13 cellular contexts compared by ENCODE assay signal in the genomic region with DNA sequence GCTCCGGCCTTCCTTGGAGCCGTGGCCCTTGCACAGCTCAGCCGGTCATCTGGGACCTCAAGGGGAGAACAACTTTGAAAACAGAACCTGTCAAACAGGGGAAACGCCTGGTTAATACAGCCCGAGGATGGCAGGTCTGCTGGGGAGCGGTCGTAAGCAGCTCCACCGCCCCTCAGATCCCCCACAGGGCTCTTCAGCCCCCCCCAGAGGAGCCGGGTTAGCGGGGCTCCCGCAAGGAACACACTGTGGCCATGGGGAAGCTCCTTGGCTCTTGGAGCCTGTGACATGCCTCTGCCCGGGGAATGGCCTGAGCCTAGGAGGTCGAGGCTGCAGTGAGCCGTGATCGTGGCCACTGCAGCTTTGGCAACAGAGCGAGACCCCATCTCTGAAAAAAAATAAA. TPM values are rescaled to one million over a fixed set of nuclear protein-coding genes. Genes with fewer than 3 reads are reported as not detected.
DNase-seq lines count a peak whose midpoint lies in the region; ATAC-seq, FAIRE-seq and TF ChIP-seq lines count a peak whose summit lies in the region.
"Had no signal": no experiment of that assay in that cellular context is flagged by ENCODE, and none has a peak within 500 bp of the region (broad histone marks: within the 10 kb centered on the region; RNA-seq: fewer than 3 reads in every experiment).

No MANE protein-coding gene starts in this region.

- H3K4me1 Mint-ChIP-seq in CD4-positive, alpha-beta memory T cell: peaks cover 17 to 76% (median 54%) of the 10 kb centered on the region in 4 donors
- peaks cover 76% of the 10 kb centered on the region for H3K4me1 Mint-ChIP-seq in activated CD4-positive, alpha-beta memory T cell treated with anti-CD3 and anti-CD28 coated beads for 36 hours (ENCODE audit: low read depth)

- H3K36me3 ChIP-seq in A673 (ENCODE audit: insufficient read depth, low read length, poor library complexity, severe bottlenecking): peaks cover 26% of the 10 kb centered on the region
- H3K36me3 ChIP-seq in CD4-positive, alpha-beta memory T cell (ENCODE audit: insufficient read depth, low read length): peaks cover 14% of the 10 kb centered on the region
- peaks cover 0 to 4% of the 10 kb centered on the region in 2 donors for H3K36me3 ChIP-seq in small intestine (ENCODE audit: control insufficient read depth in 2 of 2, insufficient read depth in 2 of 2, low read length in 2 of 2)
- H3K36me3 ChIP-seq: SJCRH30 had no signal

- intact Hi-C loops in A673 (cut with micrococcal nuclease; ENCODE audit: unreplicated experiment): no loop called here
- intact Hi-C loops in CD4-positive, alpha-beta memory T cell (cut with micrococcal nuclease): loop anchor here (10.0 kb wide), 1 partner anchor 133 kb away; the partner anchor contains the start of gene QSOX2
- intact Hi-C loops in activated CD4-positive, alpha-beta memory T cell treated with anti-CD3 and anti-CD28 coated beads for 36 hours (cut with micrococcal nuclease): loop anchor here (5.0 to 10.0 kb wide), 2 partner anchors 250 to 433 kb away; partner anchors contain the start of gene NOTCH1
- intact Hi-C loops in dorsolateral prefrontal cortex (cut with DNase I): loop anchor here in 1 of 2 donors (10.0 kb wide), 1 partner anchor 607 kb away; the partner anchor contains the start of gene MRPS2

- no peak for DNase-seq in A673 (ENCODE audit: low spot score)
- DNase-seq in CD4-positive, alpha-beta memory T cell: no peak
- DNase-seq in activated CD4-positive, alpha-beta memory T cell treated with anti-CD3 and anti-CD28 coated beads for 36 hours: no peak
- no peak for DNase-seq in dorsolateral prefrontal cortex
- DNase-seq in NAMALWA (ENCODE audit: low spot score): no peak
- DNase-seq in small intestine: no peak
- DNase-seq: DMS79 treated with DMSO at 0.1 percent for 48 hours, NCI-H1436 treated with DMSO at 0.1 percent for 48 hours, sigmoid colon, SJCRH30 had no signal

- no peak for FAIRE-seq in small intestine (lab: Jason Lieb, UNC)

- WGBS in small intestine, 3 donors: 73 to 76% (median 76%) methylated on average over 16 of the region's 16 CpGs

- H3K27ac Mint-ChIP-seq in CD4-positive, alpha-beta memory T cell: peak overlapping the region in 5 of 7 donors; percentile 48 to 89 (median 68)
- peak overlapping the region; percentile 96 for H3K27ac Mint-ChIP-seq in activated CD4-positive, alpha-beta memory T cell treated with anti-CD3 and anti-CD28 coated beads for 36 hours

- TF ChIP-seq CTCF in A673 (conservative IDR thresholded peaks at IDR 0.05; ENCODE audit: low read depth, low read length): no peak
- no peak for TF ChIP-seq CTCF in dorsolateral prefrontal cortex (IDR thresholded peaks at IDR 0.05 in 54 of 56, conservative IDR thresholded peaks at IDR 0.05 in 2 of 56; ENCODE audit: low read depth in 1 of 56, partially characterized antibody in 56 of 56)

- POLR2A ChIA-PET in A673 (lab: Charles Lee; ENCODE audit: low non-redundant PET): no interaction called here
- POLR2A ChIA-PET in CD4-positive, alpha-beta memory T cell (lab: Charles Lee; ENCODE audit: partially characterized antibody): interaction anchor here (1.3 to 11.1 kb wide), 2 partner anchors 15 to 150 kb away, joined by 4 to 155 read pairs; partner anchors contain the start of genes NACC2 and UBAC1
- POLR2A ChIA-PET in activated CD4-positive, alpha-beta memory T cell treated with anti-CD3 and anti-CD28 coated beads for 36 hours (lab: Charles Lee): interaction anchor here (0.6 to 1.5 kb wide), 3 partner anchors 11 to 736 kb away, joined by 3 to 7 read pairs (median 3); partner anchors contain the start of gene NACC2

- H3K27me3 ChIP-seq in A673 (replicated peaks; ENCODE audit: insufficient read depth, low read depth, low read length, poor library complexity) (no peaks in the 10 kb centered on the region), dorsolateral prefrontal cortex (no peaks in the 10 kb centered on the region), small intestine (ENCODE audit: control insufficient read depth in 2 of 2, insufficient read depth in 2 of 2, low read length in 2 of 2) (no peaks in the 10 kb centered on the region)
- H3K27me3 ChIP-seq in CD4-positive, alpha-beta memory T cell (ENCODE audit: insufficient read depth, low read length): no peaks in the 10 kb centered on the region
- H3K27me3 ChIP-seq: sigmoid colon, SJCRH30 had no signal

- CTCF ChIA-PET in A673 (lab: Charles Lee): no interaction called here
- CTCF ChIA-PET in CD4-positive, alpha-beta memory T cell (lab: Charles Lee; ENCODE audit: partially characterized antibody): interaction anchor here (1.5 to 3.7 kb wide), 2 partner anchors 10 to 15 kb away, joined by 4 to 15 read pairs; no protein-coding TSS in a partner anchor
- CTCF ChIA-PET in activated CD4-positive, alpha-beta memory T cell treated with anti-CD3 and anti-CD28 coated beads for 36 hours (lab: Charles Lee): interaction anchor here (1.2 kb wide), 1 partner anchor 59 kb away, joined by 3 read pairs; no protein-coding TSS in a partner anchor

- H3K9me3 ChIP-seq in A673 (ENCODE audit: low read depth, low read length, poor library complexity, severe bottlenecking): no peaks in the 10 kb centered on the region
- no peaks in the 10 kb centered on the region for H3K9me3 ChIP-seq in CD4-positive, alpha-beta memory T cell (ENCODE audit: control insufficient read depth in 1 of 2, low read length in 2 of 2)
- H3K9me3 ChIP-seq in small intestine (ENCODE audit: control insufficient read depth, low read depth): no peaks in the 10 kb centered on the region
- H3K9me3 ChIP-seq: sigmoid colon, SJCRH30 had no signal

- peaks cover 0 to 8% of the 10 kb centered on the region in 2 donors for H3K36me3 Mint-ChIP-seq in CD4-positive, alpha-beta memory T cell
- H3K36me3 Mint-ChIP-seq in activated CD4-positive, alpha-beta memory T cell treated with anti-CD3 and anti-CD28 coated beads for 36 hours: peaks cover 1% of the 10 kb centered on the region

- no peak for ATAC-seq in GM21447 (IDR thresholded peaks at IDR 0.05; ENCODE audit: unreplicated experiment)
- no peak for ATAC-seq in GM19455 (IDR thresholded peaks at IDR 0.05; ENCODE audit: unreplicated experiment)

- H3K4me1 ChIP-seq in A673 (ENCODE audit: insufficient read depth, low read length, poor library complexity, severe bottlenecking) (peaks cover 46% of the 10 kb centered on the region), small intestine (ENCODE audit: control insufficient read depth in 2 of 2, insufficient read depth in 1 of 2, low read depth in 1 of 2, low read length in 1 of 2) (peaks cover 3 to 6% of the 10 kb centered on the region in 2 donors)
- peaks cover 74% of the 10 kb centered on the region for H3K4me1 ChIP-seq in CD4-positive, alpha-beta memory T cell (ENCODE audit: insufficient read depth, low read length)

- H3K4me3 ChIP-seq in A673 (ENCODE audit: low read depth, low read length, poor library complexity, severe bottlenecking): no peak overlapping the region
- no peak overlapping the region for H3K4me3 ChIP-seq in CD4-positive, alpha-beta memory T cell (ENCODE audit: low read length in 2 of 2)
- H3K4me3 ChIP-seq in dorsolateral prefrontal cortex: no peak overlapping the region
- H3K4me3 ChIP-seq in small intestine (ENCODE audit: low read depth in 1 of 2, low read length in 2 of 2): no peak overlapping the region
- H3K4me3 ChIP-seq: lung, sigmoid colon, SJCRH30 had no signal

- H3K27me3 Mint-ChIP-seq in CD4-positive, alpha-beta memory T cell: no peaks in the 10 kb centered on the region
- no peaks in the 10 kb centered on the region for H3K27me3 Mint-ChIP-seq in activated CD4-positive, alpha-beta memory T cell treated with anti-CD3 and anti-CD28 coated beads for 36 hours

- no TSS peak for BruUV-seq in A673 (replicated peaks; lab: Mats Ljungman, UMichigan)

- no peaks in the 10 kb centered on the region for H3K9me3 Mint-ChIP-seq in CD4-positive, alpha-beta memory T cell
- no peaks in the 10 kb centered on the region for H3K9me3 Mint-ChIP-seq in activated CD4-positive, alpha-beta memory T cell treated with anti-CD3 and anti-CD28 coated beads for 36 hours

- H3K27ac ChIP-seq in A673 (ENCODE audit: low read depth, low read length, poor library complexity, severe bottlenecking) (peak overlapping the region; percentile 92), dorsolateral prefrontal cortex (peak overlapping the region in 33 of 59 donors; percentile 4 to 92 (median 60)), small intestine (ENCODE audit: low read depth in 1 of 2, low read length in 1 of 2) (no peak overlapping the region)
- peak overlapping the region; percentile 6 for H3K27ac ChIP-seq in CD4-positive, alpha-beta memory T cell (ENCODE audit: low read depth, low read length)
- H3K27ac ChIP-seq: SJCRH30 had no signal

- peak overlapping the region in 3 of 8 donors; percentile 26 to 43 (median 38) for H3K4me3 Mint-ChIP-seq in CD4-positive, alpha-beta memory T cell
- no peak overlapping the region for H3K4me3 Mint-ChIP-seq in activated CD4-positive, alpha-beta memory T cell treated with anti-CD3 and anti-CD28 coated beads for 36 hours

RNA-seq across cellular contexts. Expression of gene TMEM250, which starts 6.8 kb away (rescaled TPM):
- total RNA-seq in A673 (2021): 44.7 and 48.4 TPM in 2 replicates
- 10 to 100 TPM; 52.1 to 55.8 TPM for total RNA-seq in CD4-positive, alpha-beta memory T cell
- 10 to 100 TPM; 46.7 to 67.3 TPM for polyA plus RNA-seq in CD4-positive, alpha-beta memory T cell
- total RNA-seq in activated CD4-positive, alpha-beta memory T cell treated with anti-CD3 and anti-CD28 coated beads for 36 hours: 10 to 100 TPM; 28.0 to 28.4 TPM
- 10 to 100 TPM; 19.3 to 53.2 (median 34.1) TPM for total RNA-seq in dorsolateral prefrontal cortex
- 10 to 100 TPM; 21.2 to 43.9 (median 25.4) TPM for polyA plus RNA-seq in small intestine

RNA-seq across cellular contexts. Expression of gene NACC2, which starts 16.8 kb away (rescaled TPM):
- total RNA-seq in A673 (2021): 19.5 and 22.7 TPM in 2 replicates
- 10 to 100 TPM; 11.5 to 12.2 TPM for total RNA-seq in CD4-positive, alpha-beta memory T cell
- polyA plus RNA-seq in CD4-positive, alpha-beta memory T cell: 1 to 10 TPM in 1 of 2 donors, under 1 TPM in 1; 0.58 to 2.6 TPM
- total RNA-seq in activated CD4-positive, alpha-beta memory T cell treated with anti-CD3 and anti-CD28 coated beads for 36 hours: 1 to 10 TPM; 8.1 to 8.5 TPM
- 100 to 1,000 TPM in 46 of 120 experiments, 10 to 100 TPM in 74; 55.9 to 246 (median 94.8) TPM for total RNA-seq in dorsolateral prefrontal cortex
- 1 to 10 TPM; 4.9 to 9.6 (median 6.5) TPM for polyA plus RNA-seq in small intestine

Comparison
In these comparisons a context has a peak if more than half of its experiments do, and no peak if none do; other contexts are left out.
1. H3K27ac ChIP-seq: peak in A673 (single experiment), CD4-positive, alpha-beta memory T cell (single experiment) and dorsolateral prefrontal cortex (33 of 59); none in small intestine (0 of 2).